24 cellular contexts compared by ENCODE assay signal in genomic region chr1:51851882-51852396, GRCh38.
"Had no signal": no experiment of that assay in that cellular context is flagged by ENCODE, and none has a peak within 500 bp of the region (broad histone marks: within the 10 kb centered on the region; RNA-seq: fewer than 3 reads in every experiment).

No MANE protein-coding gene starts in this region.

- DNase-seq: effector memory CD8-positive, alpha-beta T cell; head of caudate nucleus; kidney; left cardiac atrium; left ventricle myocardium inferior; mesendoderm; naive B cell; pancreas; retina; right lobe of liver; stimulated activated CD4-positive, alpha-beta T cell treated with anti-CD3 and anti-CD28 coated beads, Interleukin-4, amount 100 ng/mL, for 1 hour; stimulated activated CD8-positive, alpha-beta memory T cell treated with anti-CD3 and anti-CD28 coated beads, Interleukin-4, amount 100 ng/mL, for 48 hours; stimulated activated naive CD8-positive, alpha-beta T cell treated with anti-CD3 and anti-CD28 coated beads, Interleukin-15, Interleukin-2, amounts not matched to agents 100 U/mL and 50 U/mL, for 24 hours; upper lobe of right lung had no signal

- H3K4me3 Mint-ChIP-seq: dendritic cell treated with granulocyte-macrophage colony-stimulating factor and Interleukin-4, amounts not matched to agents 40 ng/mL and 50 ng/mL, for 4 days; effector memory CD8-positive, alpha-beta T cell; naive B cell; nephron; stimulated activated effector memory CD8-positive, alpha-beta T cell treated with anti-CD3 and anti-CD28 coated beads, Interleukin-12 subunit alpha, Interleukin-12 subunit beta, amount 100 ng/mL, for 72 hours had no signal

- H3K36me3 ChIP-seq: pancreas, prostate gland, right lobe of liver, vagina had no signal

- H3K36me3 Mint-ChIP-seq: naive B cell had no signal

- H3K4me2 ChIP-seq: hepatocyte had no signal

- ATAC-seq: effector memory CD8-positive, alpha-beta T cell; left cardiac atrium; pancreas; right lobe of liver; stimulated activated effector memory CD8-positive, alpha-beta T cell treated with anti-CD3 and anti-CD28 coated beads, Interleukin-12 subunit alpha, Interleukin-12 subunit beta, amount 100 ng/mL, for 72 hours; stimulated activated naive CD8-positive, alpha-beta T cell treated with anti-CD3 and anti-CD28 coated beads, Interleukin-15, Interleukin-2, amounts not matched to agents 100 U/mL and 50 U/mL, for 24 hours; upper lobe of right lung had no signal

- H2AFZ ChIP-seq: hepatocyte had no signal

- H3K4me3 ChIP-seq: esophagus muscularis mucosa, hepatocyte, left ventricle myocardium inferior, lung, pancreas, prostate gland, right lobe of liver, tibial nerve, upper lobe of right lung, vagina had no signal

- H3K27me3 Mint-ChIP-seq: dendritic cell treated with granulocyte-macrophage colony-stimulating factor and Interleukin-4, amounts not matched to agents 40 ng/mL and 50 ng/mL, for 4 days; effector memory CD8-positive, alpha-beta T cell; naive B cell had no signal

- H3K9me3 ChIP-seq: esophagus muscularis mucosa, left ventricle myocardium inferior, pancreas, prostate gland, right lobe of liver, tibial nerve, upper lobe of right lung, vagina had no signal

- H3K27me3 ChIP-seq: esophagus muscularis mucosa, hepatocyte, pancreas, right lobe of liver, tibial nerve, upper lobe of right lung, vagina had no signal

- H3K4me1 ChIP-seq: right lobe of liver had no signal

- H3K27ac Mint-ChIP-seq: dendritic cell treated with granulocyte-macrophage colony-stimulating factor and Interleukin-4, amounts not matched to agents 40 ng/mL and 50 ng/mL, for 4 days; naive B cell; nephron; stimulated activated effector memory CD8-positive, alpha-beta T cell treated with anti-CD3 and anti-CD28 coated beads, Interleukin-12 subunit alpha, Interleukin-12 subunit beta, amount 100 ng/mL, for 72 hours had no signal

- H3K27ac ChIP-seq: epithelial cell of prostate, esophagus muscularis mucosa, hepatocyte, left ventricle myocardium inferior, pancreas, prostate gland, right lobe of liver, tibial nerve, upper lobe of right lung, vagina had no signal

- H3K9me3 Mint-ChIP-seq: dendritic cell treated with granulocyte-macrophage colony-stimulating factor and Interleukin-4, amounts not matched to agents 40 ng/mL and 50 ng/mL, for 4 days; effector memory CD8-positive, alpha-beta T cell; naive B cell; nephron; stimulated activated effector memory CD8-positive, alpha-beta T cell treated with anti-CD3 and anti-CD28 coated beads, Interleukin-12 subunit alpha, Interleukin-12 subunit beta, amount 100 ng/mL, for 72 hours had no signal
